In genomic region chr1:202063093-202063492, GRCh38 we compare ENCODE assay signal across 1 cellular context.
TF ChIP-seq lines count a peak whose summit lies in the region.

No MANE protein-coding gene starts in this region.

TF ChIP-seq in K562, 482 proteins besides CTCF, POLR2A, EP300 and RAD21 (continued from another document):
- TF ChIP-seq E2F1 (CRISPR knock-in tag; IDR thresholded peaks at IDR 0.05), result no peak
- TF ChIP-seq TRIM24 (IDR thresholded peaks at IDR 0.05), result no peak
- TF ChIP-seq IRF1 (CRISPR knock-in tag; IDR thresholded peaks at IDR 0.05; ENCODE audit: borderline replicate concordance), result no peak
- peak; percentile 52; the same call in 1 of the 2 replicates for TF ChIP-seq ZNF316 (IDR thresholded peaks at IDR 0.05)
- peak; percentile 78 for TF ChIP-seq ATF3 (IDR thresholded peaks at IDR 0.05)
- TF ChIP-seq ATF3 (CRISPR knock-in tag; conservative IDR thresholded peaks at IDR 0.05), result no peak
- TF ChIP-seq ZFP91 (CRISPR knock-in tag; IDR thresholded peaks at IDR 0.05), result no peak
- TF ChIP-seq MCM7 (IDR thresholded peaks at IDR 0.05), result no peak
- no peak for TF ChIP-seq MYC (IDR thresholded peaks at IDR 0.05; ENCODE audit: low read depth, low read length)
- no peak for TF ChIP-seq MYC (CRISPR knock-in tag; IDR thresholded peaks at IDR 0.05; ENCODE audit: borderline replicate concordance, low read depth)
- no peak for TF ChIP-seq ZNF445 (CRISPR knock-in tag; IDR thresholded peaks at IDR 0.05; ENCODE audit: low read depth)
- no peak for TF ChIP-seq TBL1XR1 (IDR thresholded peaks at IDR 0.05; ENCODE audit: low read length in 2 of 2)
- TF ChIP-seq ZNF778 (CRISPR knock-in tag; IDR thresholded peaks at IDR 0.05), result no peak
- TF ChIP-seq BCL6 (CRISPR knock-in tag; IDR thresholded peaks at IDR 0.05), result no peak
- peak; percentile 55 to 56; a peak in 3 of 4 replicates for TF ChIP-seq KDM1A (IDR thresholded peaks at IDR 0.05)
- TF ChIP-seq IRF2 (CRISPR knock-in tag; IDR thresholded peaks at IDR 0.05), result no peak
